ENCODE assay signal across 27 cellular contexts in genomic region chr5:36267905-36268304, GRCh38. TPM values are rescaled to one million over a fixed set of nuclear protein-coding genes. Genes with fewer than 3 reads are reported as not detected.
DNase-seq lines count a peak whose midpoint lies in the region; ATAC-seq, FAIRE-seq and TF ChIP-seq lines count a peak whose summit lies in the region.
"Had no signal": no experiment of that assay in that cellular context is flagged by ENCODE, and none has a peak within 500 bp of the region (broad histone marks: within the 10 kb centered on the region; RNA-seq: fewer than 3 reads in every experiment).

No MANE protein-coding gene starts in this region.

- H2BK120ac ChIP-seq in IMR-90 (ENCODE audit: low read depth, low read length) = no peak overlapping the region

- H2AK5ac ChIP-seq in IMR-90 (ENCODE audit: low read depth, low read length) = no peak overlapping the region

- H4K5ac ChIP-seq in IMR-90 (ENCODE audit: low read depth, low read length) = no peak overlapping the region

- TF ChIP-seq RAD21 in A549 (conservative IDR thresholded peaks at IDR 0.05 in 1 of 2, IDR thresholded peaks at IDR 0.05 in 1 of 2) = no peak
- TF ChIP-seq RAD21 in IMR-90 (IDR thresholded peaks at IDR 0.05; ENCODE audit: low read length) = no peak

- H4K91ac ChIP-seq in IMR-90 (ENCODE audit: insufficient read depth, low read depth, low read length) = no peak overlapping the region

- no peaks in the 10 kb centered on the region for H3K79me1 ChIP-seq in IMR-90 (ENCODE audit: low read depth in 1 of 2, low read length in 2 of 2)

- DNase-seq in A549 (ENCODE audit: low read depth in 1 of 2, low spot score in 1 of 2) (no peak), IMR-90 (no peak), thyroid gland (no peak), hypothalamus (lab: John Stamatoyannopoulos, UW) (no peak), NAMALWA (ENCODE audit: low spot score) (no peak)
- DNase-seq: 8988T; BE2C; C1 segment of cervical spinal cord; CD4-positive, alpha-beta memory T cell; CD4-positive, CD25-positive, alpha-beta regulatory T cell; CD8-positive, alpha-beta memory T cell; COR-L47; DMS 273 treated with DMSO at 0.1 percent for 48 hours; DMS153; DMS53; DMS79; DND-41; EL; GDM1 had no signal

- H3K56ac ChIP-seq in IMR-90 (ENCODE audit: extremely low read depth, insufficient read depth, low read length) = no peak overlapping the region

- no peak overlapping the region for H3K18ac ChIP-seq in IMR-90 (ENCODE audit: low read depth, low read length)

- no peak overlapping the region for H2BK5ac ChIP-seq in IMR-90 (ENCODE audit: low read depth, low read length, poor library complexity, severe bottlenecking)

- dilution Hi-C loops in IMR-90 (cut with HindIII; ENCODE audit: low sequenced_read_pairs, unreplicated experiment) = no loop called here

- no peaks in the 10 kb centered on the region for H3K4me1 ChIP-seq in A549
- no peaks in the 10 kb centered on the region for H3K4me1 ChIP-seq in IMR-90 (ENCODE audit: control insufficient read depth, insufficient read depth, low read length)
- H3K4me1 ChIP-seq in thyroid gland = peaks cover 26 to 27% of the 10 kb centered on the region in 2 donors
- H3K4me1 ChIP-seq: BE2C had no signal

- intact Hi-C loops in IMR-90 (cut with micrococcal nuclease) (loop anchor here (5.0 kb wide), 1 partner anchor 129 kb away; no protein-coding TSS in a partner anchor), thyroid gland (cut with DNase I) (loop anchor here (5.0 kb wide), 1 partner anchor 39 kb away; no protein-coding TSS in a partner anchor)

- H3K4me2 ChIP-seq in A549 = no peak overlapping the region
- H3K4me2 ChIP-seq in IMR-90 (ENCODE audit: low read depth, low read length) = no peak overlapping the region
- H3K4me2 ChIP-seq: BLaER1 had no signal

- H3K14ac ChIP-seq in IMR-90 (replicated peaks; ENCODE audit: low read depth, low read length) = no peak overlapping the region

- H3K27ac ChIP-seq in A549 (no peak overlapping the region), IMR-90 (ENCODE audit: insufficient read depth, low read length) (no peak overlapping the region), thyroid gland (peak overlapping the region in 2 of 3 donors; percentile 77 to 93)
- H3K27ac ChIP-seq: BLaER1 had no signal

- TF ChIP-seq POLR2A in A549 (IDR thresholded peaks at IDR 0.05; ENCODE audit: low read length) (no peak), IMR-90 (IDR thresholded peaks at IDR 0.05; ENCODE audit: low read depth, low read length) (no peak), thyroid gland (IDR thresholded peaks at IDR 0.05) (no peak)

- 72% methylated on average over 3 of the region's 3 CpGs for WGBS in A549 (ENCODE audit: missing lambda C conversion rate)
- no CpG with 5 or more reads among the region's 3 CpGs for WGBS in IMR-90 (ENCODE audit: extremely low coverage in 2 of 2, insufficient read length in 1 of 2), 2 experiments
- WGBS in thyroid gland, 2 donors = 93 to 96% methylated on average over 3 of the region's 3 CpGs

- TF ChIP-seq EP300 in A549 (IDR thresholded peaks at IDR 0.05) = no peak

- H2BK20ac ChIP-seq in IMR-90 (ENCODE audit: low read depth, low read length) = no peak overlapping the region

- no peak overlapping the region for H2BK15ac ChIP-seq in IMR-90 (ENCODE audit: low read depth, low read length)

- H3K27me3 ChIP-seq in IMR-90 (ENCODE audit: control insufficient read depth, insufficient read depth, low read length) (no peaks in the 10 kb centered on the region; the same call in 1 of the 2 replicates), thyroid gland (no peaks in the 10 kb centered on the region)
- H3K27me3 ChIP-seq: BLaER1 had no signal

- H3K9me1 ChIP-seq in IMR-90 (ENCODE audit: insufficient read depth, low read length) = no peaks in the 10 kb centered on the region

- H3K36me3 ChIP-seq in IMR-90 (ENCODE audit: control insufficient read depth, insufficient read depth, low read length) (no peaks in the 10 kb centered on the region), thyroid gland (no peaks in the 10 kb centered on the region)
- H3K36me3 ChIP-seq: BE2C, BLaER1 had no signal

- no peak overlapping the region for H3K23ac ChIP-seq in IMR-90 (ENCODE audit: low read depth, low read length)

- H3K4me3 ChIP-seq in A549 (no peak overlapping the region), IMR-90 (ENCODE audit: insufficient read depth, low read depth, low read length) (no peak overlapping the region), thyroid gland (replicated peaks in 1 of 3) (no peak overlapping the region)
- H3K4me3 ChIP-seq: BLaER1, GM12878 had no signal

- CTCF ChIA-PET in A549 (lab: Yijun Ruan, JAX) (no interaction called here), IMR-90 (lab: Yijun Ruan, JAX) (interaction anchor here (0.6 kb wide), 1 partner anchor 61 kb away, joined by 4 read pairs; no protein-coding TSS in a partner anchor)

- H4K20me1 ChIP-seq in IMR-90 (ENCODE audit: insufficient read depth, low read length) = no peaks in the 10 kb centered on the region
- H4K20me1 ChIP-seq: BLaER1 had no signal

- no peak overlapping the region for H3K9ac ChIP-seq in IMR-90 (ENCODE audit: low read depth, low read length)
- H3K9ac ChIP-seq: BLaER1 had no signal

- POLR2A ChIA-PET in A549 (lab: Yijun Ruan, JAX) (no interaction called here), IMR-90 (lab: Charles Lee; ENCODE audit: unreplicated experiment) (no interaction called here)

- no peak overlapping the region for H3K4ac ChIP-seq in IMR-90 (ENCODE audit: low read depth, low read length)

- ATAC-seq in A549 (no peak), IMR-90 (ENCODE audit: low read depth) (no peak)
- ATAC-seq: GM12878 had no signal

- FAIRE-seq in A549 (lab: Jason Lieb, UNC) = no peak
- FAIRE-seq: A204.1, GM12878, GM12892, GM18507 had no signal

- no peaks in the 10 kb centered on the region for H3K9me3 ChIP-seq in A549
- H3K9me3 ChIP-seq in IMR-90 (ENCODE audit: control insufficient read depth, insufficient read depth, low read length) = no peaks in the 10 kb centered on the region
- no peaks in the 10 kb centered on the region for H3K9me3 ChIP-seq in thyroid gland
- H3K9me3 ChIP-seq: BE2C, BLaER1 had no signal

- no peak for TF ChIP-seq CTCF in A549 (IDR thresholded peaks at IDR 0.05)
- TF ChIP-seq CTCF in IMR-90 (conservative IDR thresholded peaks at IDR 0.05; ENCODE audit: low read depth, low read length) = no peak
- no peak for TF ChIP-seq CTCF in thyroid gland (IDR thresholded peaks at IDR 0.05)

- no TSS peak for BruUV-seq in IMR-90 (replicated peaks; lab: Mats Ljungman, UMichigan)

- H2AK9ac ChIP-seq in IMR-90 (replicated peaks; ENCODE audit: low read depth, low read length, poor library complexity) = no peak overlapping the region

- in situ Hi-C loops in IMR-90 (cut with MboI; ENCODE audit: low sequenced_read_pairs) = loop anchor here (10.0 kb wide), 1 partner anchor 427 kb away; no protein-coding TSS in a partner anchor

- H4K8ac ChIP-seq in IMR-90 (ENCODE audit: low read depth in 2 of 2, low read length in 2 of 2) = no peak overlapping the region

- no peak overlapping the region for H2AFZ ChIP-seq in IMR-90 (replicated peaks; ENCODE audit: low read length, poor library complexity)

TF ChIP-seq in A549, 52 proteins besides CTCF, POLR2A, EP300 and RAD21:
- TF ChIP-seq MYC (IDR thresholded peaks at IDR 0.05; ENCODE audit: borderline replicate concordance, low read length) = no peak
- TF ChIP-seq MAX (IDR thresholded peaks at IDR 0.05) = no peak
- peak; percentile 71 for TF ChIP-seq MAFK (IDR thresholded peaks at IDR 0.05; ENCODE audit: partially characterized antibody)
- TF ChIP-seq JUN (IDR thresholded peaks at IDR 0.05) = no peak
- no peak for TF ChIP-seq TP53 (CRISPR knock-in tag; IDR thresholded peaks at IDR 0.05)

TF ChIP-seq in IMR-90, 13 proteins besides CTCF, POLR2A, EP300 and RAD21:
- TF ChIP-seq MAFK (IDR thresholded peaks at IDR 0.05; ENCODE audit: low read depth, low read length) (peak; percentile 63), BHLHE40 (IDR thresholded peaks at IDR 0.05; ENCODE audit: low read depth, low read length) (no peak)

RNA-seq across cellular contexts. Expression of gene NADK2, which starts 26.2 kb away (rescaled TPM):
- polyA plus RNA-seq in A549 (2011; rRNA removed) (17.8 and 21.9 TPM in 2 replicates), A549 (2017; fragmentation: RNase III; extraction: RNeasy Plus Mini Kit Qiagen cat#74134 plus additional on column Dnase treatment) (12.6 to 14.0 TPM (median 13.2 TPM) in 3 replicates), IMR-90 (2012; rRNA removed) (6.0 and 7.4 TPM in 2 replicates)
- polyA plus RNA-seq in A549 (2012; cell fraction: cytosol; rRNA removed) = 6.2 and 6.9 TPM in 2 replicates
- 3.2 and 5.2 TPM in 2 replicates for polyA plus RNA-seq in A549 (2012; cell fraction: nucleus; rRNA removed)
- 11.6 and 15.8 TPM in 2 replicates for polyA minus RNA-seq in A549 (2011; rRNA and poly(A)+ RNA removed)
- total RNA-seq in IMR-90 (2012; rRNA removed) (17.4 and 21.1 TPM in 2 replicates), thyroid gland (10 to 100 TPM; 28.8 to 47.2 (median 44.4) TPM)
- 1.9 and 3.1 TPM in 2 replicates for polyA plus RNA-seq in IMR-90 (2012; cell fraction: cytosol; rRNA removed)
- 2.3 and 6.4 TPM in 2 replicates for polyA plus RNA-seq in IMR-90 (2012; cell fraction: nucleus; rRNA removed; ENCODE audit: low replicate concordance)

RNA-seq across cellular contexts. Expression of gene RANBP3L, which starts 33.8 kb away (rescaled TPM):
- polyA plus RNA-seq in A549 (2011; rRNA removed) (not detected in 2 replicates), A549 (2017; fragmentation: RNase III; extraction: RNeasy Plus Mini Kit Qiagen cat#74134 plus additional on column Dnase treatment) (not detected in 3 replicates), IMR-90 (2012; rRNA removed) (not detected in 2 replicates)
- not detected in 2 replicates for polyA plus RNA-seq in A549 (2012; cell fraction: cytosol; rRNA removed)
- not detected in 2 replicates for polyA plus RNA-seq in A549 (2012; cell fraction: nucleus; rRNA removed)
- polyA minus RNA-seq in A549 (2011; rRNA and poly(A)+ RNA removed) = not detected in 2 replicates
- total RNA-seq in IMR-90 (2012; rRNA removed) (not detected in 2 replicates), thyroid gland (10 to 100 TPM in 1 of 4 donors, 1 to 10 TPM in 3; 6.5 to 15.8 (median 8.5) TPM)
- polyA plus RNA-seq in IMR-90 (2012; cell fraction: cytosol; rRNA removed) = not detected in 2 replicates
- polyA plus RNA-seq in IMR-90 (2012; cell fraction: nucleus; rRNA removed; ENCODE audit: low replicate concordance) = not detected in 2 replicates
- total RNA-seq: CD4-positive, alpha-beta memory T cell; CD4-positive, CD25-positive, alpha-beta regulatory T cell; CD8-positive, alpha-beta memory T cell; Daoy; G401 had no signal
- polyA plus RNA-seq: CD14-positive monocyte; CD4-positive, alpha-beta memory T cell; CD4-positive, CD25-positive, alpha-beta regulatory T cell; CD8-positive, alpha-beta memory T cell had no signal

Comparison
In these comparisons a context has a peak if more than half of its experiments do, and no peak if none do; other contexts are left out.
1. H3K27ac ChIP-seq: peak in thyroid gland (2 of 3); none in A549 (0 of 2) and IMR-90 (single experiment).